ENCODE assay signal across 7 cellular contexts in the genomic region with DNA sequence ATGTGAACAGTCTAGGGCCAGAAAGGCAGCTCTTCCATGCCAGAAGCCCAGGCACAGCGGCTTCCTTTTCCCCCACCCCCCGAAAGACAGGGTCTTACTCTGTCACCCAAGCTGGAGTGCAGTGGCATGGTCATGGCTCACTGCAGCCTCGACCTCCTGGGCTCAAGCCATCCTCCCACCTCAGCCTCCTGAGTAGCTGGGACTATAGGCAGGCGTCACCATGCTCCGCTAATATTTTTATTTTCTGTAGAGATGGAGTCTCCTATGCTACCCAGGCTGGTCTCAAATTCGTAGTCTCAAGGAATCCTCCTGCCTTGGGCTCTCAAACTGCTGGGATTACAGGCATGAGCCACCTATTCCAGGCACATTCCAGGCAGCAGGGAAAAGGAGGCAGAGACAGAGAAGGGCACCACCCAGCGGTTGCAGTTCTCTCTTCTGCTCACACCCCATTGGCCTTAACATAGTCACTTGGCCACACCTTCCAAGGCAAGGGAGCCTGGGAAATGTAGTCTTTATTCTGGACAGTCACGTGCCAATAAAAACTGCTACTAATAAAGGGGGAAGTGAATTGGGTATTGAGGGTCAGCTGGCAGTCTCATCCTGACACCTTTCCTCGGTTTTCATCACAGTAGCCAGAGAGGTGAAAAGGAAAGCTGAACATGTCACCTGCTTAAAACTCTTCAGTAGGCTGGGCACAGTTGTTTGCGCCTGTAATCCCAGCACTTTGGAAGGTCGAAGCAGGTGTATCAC.
DNase-seq lines count a peak whose midpoint lies in the region; ATAC-seq and TF ChIP-seq lines count a peak whose summit lies in the region.

No MANE protein-coding gene starts in this region.

- TF ChIP-seq EP300 in Ishikawa (IDR thresholded peaks at IDR 0.05; ENCODE audit: borderline replicate concordance): no peak

- no TSS peak for BruUV-seq in Panc1 (replicated peaks; lab: Mats Ljungman, UMichigan)

- DNase-seq in G401 (ENCODE audit: low spot score) (peak; percentile 28), Panc1 (ENCODE audit: low read depth, low spot score) (peak; percentile 7), cerebellar cortex (ENCODE audit: low spot score) (peak; percentile 52), left lobe of liver (ENCODE audit: low spot score) (peak; percentile 61), thoracic aorta (ENCODE audit: low spot score) (peak; percentile 32)

- no peaks in the 10 kb centered on the region for H3K36me3 ChIP-seq in Panc1 (ENCODE audit: control insufficient read depth, insufficient read depth, low read length)
- no peaks in the 10 kb centered on the region for H3K36me3 ChIP-seq in thoracic aorta

- ATAC-seq in Panc1: peak; percentile 91
- ATAC-seq in left lobe of liver: peak; percentile 99
- ATAC-seq in thoracic aorta (ENCODE audit: insufficient number of reproducible peaks, low FRiP score, low read depth): peak; percentile 61
- ATAC-seq in HG02970 (IDR thresholded peaks at IDR 0.05; ENCODE audit: low FRiP score, unreplicated experiment): no peak

- TF ChIP-seq CTCF in Panc1 (IDR thresholded peaks at IDR 0.05) (peak; percentile 76), thoracic aorta (IDR thresholded peaks at IDR 0.05) (peak; percentile 58)

- TF ChIP-seq RAD21 in Ishikawa (IDR thresholded peaks at IDR 0.05; ENCODE audit: low read depth): peak; percentile 80

- no peaks in the 10 kb centered on the region for H3K9me3 ChIP-seq in Panc1 (ENCODE audit: control insufficient read depth, insufficient read depth, low read depth, low read length)
- no peaks in the 10 kb centered on the region for H3K9me3 ChIP-seq in thoracic aorta

- H3K4me3 ChIP-seq in Panc1 (ENCODE audit: low read depth in 2 of 2, low read length in 2 of 2) (no peak overlapping the region), thoracic aorta (no peak overlapping the region)

- CTCF ChIA-PET in Panc1 (lab: Charles Lee): no interaction called here

- H3K27ac ChIP-seq in Panc1 (ENCODE audit: low read length) (no peak overlapping the region), thoracic aorta (no peak overlapping the region)

- in situ Hi-C loops in G401 (cut with HindIII; ENCODE audit: low sequenced_read_pairs): no loop called here
- in situ Hi-C loops in Panc1 (cut with HindIII; ENCODE audit: low pct_unique_long_range_greater_than_20kb, low sequenced_read_pairs): no loop called here

- no peaks in the 10 kb centered on the region for H3K4me1 ChIP-seq in Panc1 (ENCODE audit: control insufficient read depth, insufficient read depth, low read length)
- H3K4me1 ChIP-seq in thoracic aorta (ENCODE audit: control insufficient read depth in 1 of 2, low read depth in 2 of 2): no peaks in the 10 kb centered on the region

- intact Hi-C loops in Panc1 (cut with micrococcal nuclease; ENCODE audit: unreplicated experiment): no loop called here

- no peaks in the 10 kb centered on the region for H3K27me3 ChIP-seq in Panc1 (ENCODE audit: control insufficient read depth, insufficient read depth, low read length)
- H3K27me3 ChIP-seq in thoracic aorta (replicated peaks; ENCODE audit: insufficient read depth): no peaks in the 10 kb centered on the region

- POLR2A ChIA-PET in Panc1 (lab: Charles Lee): no interaction called here

TF ChIP-seq in Ishikawa, 13 proteins besides CTCF, POLR2A, EP300 and RAD21:
- TF ChIP-seq TEAD4 (IDR thresholded peaks at IDR 0.05) (peak; percentile 79), CREB1 (IDR thresholded peaks at IDR 0.05; ENCODE audit: low read depth) (no peak), YY1 (IDR thresholded peaks at IDR 0.05; ENCODE audit: low read depth) (no peak), EGR1 (IDR thresholded peaks at IDR 0.05) (no peak), TCF12 (IDR thresholded peaks at IDR 0.05; ENCODE audit: low read depth) (no peak), ZBTB7A (IDR thresholded peaks at IDR 0.05; ENCODE audit: low read depth) (no peak), TAF1 (IDR thresholded peaks at IDR 0.05; ENCODE audit: low read depth) (no peak), FOXM1 (IDR thresholded peaks at IDR 0.05; ENCODE audit: borderline replicate concordance, low read depth) (no peak), NFIC (IDR thresholded peaks at IDR 0.05) (no peak), CEBPB (IDR thresholded peaks at IDR 0.05) (no peak)
- TF ChIP-seq, protein P1, sequence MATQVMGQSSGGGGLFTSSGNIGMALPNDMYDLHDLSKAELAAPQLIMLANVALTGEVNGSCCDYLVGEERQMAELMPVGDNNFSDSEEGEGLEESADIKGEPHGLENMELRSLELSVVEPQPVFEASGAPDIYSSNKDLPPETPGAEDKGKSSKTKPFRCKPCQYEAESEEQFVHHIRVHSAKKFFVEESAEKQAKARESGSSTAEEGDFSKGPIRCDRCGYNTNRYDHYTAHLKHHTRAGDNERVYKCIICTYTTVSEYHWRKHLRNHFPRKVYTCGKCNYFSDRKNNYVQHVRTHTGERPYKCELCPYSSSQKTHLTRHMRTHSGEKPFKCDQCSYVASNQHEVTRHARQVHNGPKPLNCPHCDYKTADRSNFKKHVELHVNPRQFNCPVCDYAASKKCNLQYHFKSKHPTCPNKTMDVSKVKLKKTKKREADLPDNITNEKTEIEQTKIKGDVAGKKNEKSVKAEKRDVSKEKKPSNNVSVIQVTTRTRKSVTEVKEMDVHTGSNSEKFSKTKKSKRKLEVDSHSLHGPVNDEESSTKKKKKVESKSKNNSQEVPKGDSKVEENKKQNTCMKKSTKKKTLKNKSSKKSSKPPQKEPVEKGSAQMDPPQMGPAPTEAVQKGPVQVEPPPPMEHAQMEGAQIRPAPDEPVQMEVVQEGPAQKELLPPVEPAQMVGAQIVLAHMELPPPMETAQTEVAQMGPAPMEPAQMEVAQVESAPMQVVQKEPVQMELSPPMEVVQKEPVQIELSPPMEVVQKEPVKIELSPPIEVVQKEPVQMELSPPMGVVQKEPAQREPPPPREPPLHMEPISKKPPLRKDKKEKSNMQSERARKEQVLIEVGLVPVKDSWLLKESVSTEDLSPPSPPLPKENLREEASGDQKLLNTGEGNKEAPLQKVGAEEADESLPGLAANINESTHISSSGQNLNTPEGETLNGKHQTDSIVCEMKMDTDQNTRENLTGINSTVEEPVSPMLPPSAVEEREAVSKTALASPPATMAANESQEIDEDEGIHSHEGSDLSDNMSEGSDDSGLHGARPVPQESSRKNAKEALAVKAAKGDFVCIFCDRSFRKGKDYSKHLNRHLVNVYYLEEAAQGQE (IDR thresholded peaks at IDR 0.05; ENCODE audit: low read depth): no peak
- TF ChIP-seq, protein P2, sequence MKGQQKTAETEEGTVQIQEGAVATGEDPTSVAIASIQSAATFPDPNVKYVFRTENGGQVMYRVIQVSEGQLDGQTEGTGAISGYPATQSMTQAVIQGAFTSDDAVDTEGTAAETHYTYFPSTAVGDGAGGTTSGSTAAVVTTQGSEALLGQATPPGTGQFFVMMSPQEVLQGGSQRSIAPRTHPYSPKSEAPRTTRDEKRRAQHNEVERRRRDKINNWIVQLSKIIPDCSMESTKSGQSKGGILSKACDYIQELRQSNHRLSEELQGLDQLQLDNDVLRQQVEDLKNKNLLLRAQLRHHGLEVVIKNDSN (IDR thresholded peaks at IDR 0.05): peak; percentile 94
- TF ChIP-seq, protein P3, sequence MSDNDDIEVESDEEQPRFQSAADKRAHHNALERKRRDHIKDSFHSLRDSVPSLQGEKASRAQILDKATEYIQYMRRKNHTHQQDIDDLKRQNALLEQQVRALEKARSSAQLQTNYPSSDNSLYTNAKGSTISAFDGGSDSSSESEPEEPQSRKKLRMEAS (IDR thresholded peaks at IDR 0.05): peak; percentile 75

Comparison
In these comparisons a context has a peak if more than half of its experiments do, and no peak if none do; other contexts are left out.
1. DNase-seq: peak in every context shown above with its lines; median percentile 61 in left lobe of liver; 52 in cerebellar cortex; 32 in thoracic aorta; 28 in G401; 7 in Panc1.